35 cellular contexts compared by ENCODE assay signal in genomic region chr7:159005618-159006017, GRCh38.
"Had no signal": no experiment of that assay in that cellular context is flagged by ENCODE, and none has a peak within 500 bp of the region (broad histone marks: within the 10 kb centered on the region; RNA-seq: fewer than 3 reads in every experiment).

No MANE protein-coding gene starts in this region.

- FAIRE-seq: bronchial epithelial cell, RCC 7860 had no signal

- H3K27ac ChIP-seq: KMS-11, RWPE1 had no signal

- H3K9me3 Mint-ChIP-seq: activated CD4-positive, alpha-beta T cell treated with anti-CD3 and anti-CD28 coated beads, Interleukin-2, amount 10 ng/mL, durations not matched to agents 7 days and 5 days; activated naive CD4-positive, alpha-beta T cell treated with anti-CD3 and anti-CD28 coated beads, Interleukin-2, amount 10 ng/mL, durations not matched to agents 7 days and 5 days; activated naive CD8-positive, alpha-beta T cell treated with anti-CD3 and anti-CD28 coated beads, Interleukin-2, amount 50 U/mL, for 24 hours; T-cell had no signal

- H3K27me3 Mint-ChIP-seq: activated CD4-positive, alpha-beta T cell treated with anti-CD3 and anti-CD28 coated beads, Interleukin-2, amount 10 ng/mL, durations not matched to agents 7 days and 5 days; activated naive CD8-positive, alpha-beta T cell; activated naive CD8-positive, alpha-beta T cell treated with anti-CD3 and anti-CD28 coated beads, Interleukin-2, amount 50 U/mL, for 24 hours had no signal

- H3K4me3 Mint-ChIP-seq: activated CD4-positive, alpha-beta T cell treated with anti-CD3 and anti-CD28 coated beads for 36 hours; activated CD4-positive, alpha-beta T cell treated with anti-CD3 and anti-CD28 coated beads, Interleukin-2, amount 10 ng/mL, durations not matched to agents 7 days and 5 days; activated CD8-positive, alpha-beta memory T cell treated with anti-CD3 and anti-CD28 coated beads, Interleukin-2, amount 10 ng/mL, durations not matched to agents 7 days and 5 days; activated naive CD4-positive, alpha-beta T cell treated with anti-CD3 and anti-CD28 coated beads, Interleukin-2, amount 10 ng/mL, durations not matched to agents 7 days and 5 days; activated naive CD8-positive, alpha-beta T cell; activated naive CD8-positive, alpha-beta T cell treated with anti-CD3 and anti-CD28 coated beads, Interleukin-2, amount 50 U/mL, for 24 hours; brain had no signal

- H3K9ac ChIP-seq: KMS-11 had no signal

- DNase-seq: activated CD4-positive, alpha-beta T cell treated with anti-CD3 and anti-CD28 coated beads for 36 hours; activated CD4-positive, alpha-beta T cell treated with anti-CD3 and anti-CD28 coated beads, Interleukin-2, amount 10 ng/mL, durations not matched to agents 7 days and 5 days; activated CD4-positive, alpha-beta T cell treated with anti-CD3 and anti-CD28 coated beads, Interleukin-2, amount 50 U/mL, for 48 hours; activated CD8-positive, alpha-beta memory T cell treated with anti-CD3 and anti-CD28 coated beads for 24 hours; activated CD8-positive, alpha-beta memory T cell treated with anti-CD3 and anti-CD28 coated beads, Interleukin-2, amount 10 ng/mL, durations not matched to agents 7 days and 5 days; activated CD8-positive, alpha-beta memory T cell treated with anti-CD3 and anti-CD28 coated beads, Interleukin-2, amount 50 U/mL, for 48 hours; activated gamma-delta T cell; activated naive CD4-positive, alpha-beta T cell treated with anti-CD3 and anti-CD28 coated beads, Interleukin-2, amount 10 ng/mL, durations not matched to agents 7 days and 5 days; activated naive CD8-positive, alpha-beta T cell treated with anti-CD3 and anti-CD28 coated beads, Interleukin-2, amount 50 U/mL, for 24 hours; activated T-cell treated with anti-CD3 and anti-CD28 coated beads, Interleukin-2, amount 50 U/mL, for 48 hours; anterior cingulate cortex; caudate nucleus; cerebellar nuclear complex; MM.1S; MV-4-11; NCI-H1092; NCI-H1436 treated with DMSO at 0.1 percent for 48 hours; NCI-H1694 treated with DMSO at 0.1 percent for 48 hours; NCI-H2029; NCI-H345; NCI-H524 treated with DMSO at 0.1 percent for 48 hours; PC-3; SIG-M5; T-cell; T-helper 2 cell; T-helper 9 cell had no signal

- ATAC-seq: activated CD4-positive, alpha-beta T cell treated with anti-CD3 and anti-CD28 coated beads for 36 hours; activated CD4-positive, CD25-positive, alpha-beta regulatory T cell treated with anti-CD3 and anti-CD28 coated beads, Interleukin-2, amount 50 U/mL, for 24 hours; activated CD8-positive, alpha-beta memory T cell treated with anti-CD3 and anti-CD28 coated beads, Interleukin-2, amount 10 ng/mL, durations not matched to agents 7 days and 5 days; activated naive CD8-positive, alpha-beta T cell treated with anti-CD3 and anti-CD28 coated beads, Interleukin-2, amount 50 U/mL, for 24 hours; PC-3; Right ventricle myocardium inferior; SK-N-SH treated with all-trans-retinoic acid at 6 μM for 48 hours; T-cell had no signal

- H3K36me3 Mint-ChIP-seq: activated CD8-positive, alpha-beta memory T cell treated with anti-CD3 and anti-CD28 coated beads, Interleukin-2, amount 10 ng/mL, durations not matched to agents 7 days and 5 days; activated naive CD4-positive, alpha-beta T cell treated with anti-CD3 and anti-CD28 coated beads, Interleukin-2, amount 10 ng/mL, durations not matched to agents 7 days and 5 days; activated naive CD8-positive, alpha-beta T cell; brain; T-cell had no signal

- H3K27ac Mint-ChIP-seq: activated CD4-positive, alpha-beta T cell treated with anti-CD3 and anti-CD28 coated beads for 36 hours; activated CD4-positive, alpha-beta T cell treated with anti-CD3 and anti-CD28 coated beads, Interleukin-2, amount 10 ng/mL, durations not matched to agents 7 days and 5 days; activated CD8-positive, alpha-beta memory T cell treated with anti-CD3 and anti-CD28 coated beads, Interleukin-2, amount 10 ng/mL, durations not matched to agents 7 days and 5 days; activated naive CD4-positive, alpha-beta T cell treated with anti-CD3 and anti-CD28 coated beads, Interleukin-2, amount 10 ng/mL, durations not matched to agents 7 days and 5 days; activated naive CD8-positive, alpha-beta T cell; activated naive CD8-positive, alpha-beta T cell treated with anti-CD3 and anti-CD28 coated beads, Interleukin-2, amount 50 U/mL, for 24 hours; T-cell had no signal
